Comparison of ENCODE assay signal across 33 cellular contexts in the genomic region with DNA sequence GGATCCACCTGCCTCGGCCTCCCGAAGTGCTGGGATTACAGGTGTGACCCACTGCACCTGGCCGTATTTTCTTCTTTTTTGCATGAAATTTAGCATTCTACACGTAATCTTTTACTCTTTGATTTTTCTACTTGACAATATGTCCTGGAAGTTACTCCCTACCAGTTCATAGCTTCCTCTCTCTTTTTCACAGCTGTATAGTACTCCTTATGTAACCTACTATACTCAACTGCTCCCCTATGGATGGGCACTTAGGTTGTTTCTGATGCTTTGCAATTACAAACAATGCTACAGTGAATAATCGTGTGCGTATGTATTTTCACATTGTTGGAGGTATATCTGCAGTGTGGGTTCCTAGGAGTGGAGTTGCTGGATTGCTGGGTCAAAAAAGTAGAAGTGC.
"Had no signal": no experiment of that assay in that cellular context is flagged by ENCODE, and none has a peak within 500 bp of the region (broad histone marks: within the 10 kb centered on the region; RNA-seq: fewer than 3 reads in every experiment).

No MANE protein-coding gene starts in this region.

- H3K4me1 ChIP-seq: adrenal gland, ascending aorta, body of pancreas, breast epithelium had no signal

- H3K4me3 ChIP-seq: adrenal gland, ascending aorta, body of pancreas, breast epithelium, cardiac muscle cell had no signal

- H3K36me3 ChIP-seq: adrenal gland, ascending aorta, brain microvascular endothelial cell, breast epithelium, cardiac muscle cell had no signal

- H3K27ac ChIP-seq: adrenal gland, ascending aorta, body of pancreas, brain microvascular endothelial cell, breast epithelium, cardiac muscle cell had no signal

- H3K9me3 ChIP-seq: adrenal gland, body of pancreas, breast epithelium had no signal

- FAIRE-seq: astrocyte, bronchial epithelial cell had no signal

- ATAC-seq: activated naive CD4-positive, alpha-beta T cell treated with anti-CD3 and anti-CD28 coated beads, Interleukin-2, amount 50 U/mL, for 72 hours; activated naive CD8-positive, alpha-beta T cell treated with anti-CD3 and anti-CD28 coated beads, Interleukin-2, amount 50 U/mL, for 24 hours; activated T-cell treated with anti-CD3 and anti-CD28 coated beads, Interleukin-2, amount 50 U/mL, for 4 hours; activated T-cell treated with anti-CD3 and anti-CD28 coated beads, Interleukin-2, amount 50 U/mL, for 72 hours; activated T-helper 17 cell treated with anti-CD3 and anti-CD28 coated beads, Interleukin-2, amount 50 U/mL, for 72 hours; body of pancreas had no signal

- H3K27me3 ChIP-seq: adrenal gland, ascending aorta, body of pancreas, brain microvascular endothelial cell, breast epithelium, cardiac muscle cell had no signal

- DNase-seq: activated effector memory CD4-positive, alpha-beta T cell treated with anti-CD3 and anti-CD28 coated beads, Interleukin-2, amount 50 U/mL, for 16 hours; activated effector memory CD4-positive, alpha-beta T cell treated with Interleukin-2 at 50 U/mL for 16 hours; activated gamma-delta T cell; activated gamma-delta T cell treated with Interleukin-2 at 50 U/mL for 16 hours; activated naive CD4-positive, alpha-beta T cell; activated naive CD4-positive, alpha-beta T cell treated with anti-CD3 and anti-CD28 coated beads for 36 hours; activated naive CD4-positive, alpha-beta T cell treated with anti-CD3 and anti-CD28 coated beads, Interleukin-2, amount 10 ng/mL, durations not matched to agents 7 days and 5 days; activated naive CD4-positive, alpha-beta T cell treated with anti-CD3 and anti-CD28 coated beads, Interleukin-2, amount 50 U/mL, for 16 hours; activated naive CD4-positive, alpha-beta T cell treated with Interleukin-2 at 50 U/mL for 16 hours; activated naive CD8-positive, alpha-beta T cell treated with anti-CD3 and anti-CD28 coated beads for 36 hours; activated naive CD8-positive, alpha-beta T cell treated with anti-CD3 and anti-CD28 coated beads, Interleukin-2, amount 10 ng/mL, durations not matched to agents 7 days and 5 days; activated naive CD8-positive, alpha-beta T cell treated with anti-CD3 and anti-CD28 coated beads, Interleukin-2, amount 50 U/mL, for 24 hours; activated T-cell treated with anti-CD3 and anti-CD28 coated beads, Interleukin-2, amount 50 U/mL, for 24 hours; activated T-cell treated with anti-CD3 and anti-CD28 coated beads, Interleukin-2, amount 50 U/mL, for 4 hours; activated T-cell treated with anti-CD3 and anti-CD28 coated beads, Interleukin-2, amount 50 U/mL, for 48 hours; activated T-cell treated with anti-CD3 and anti-CD28 coated beads, Interleukin-2, amount 50 U/mL, for 72 hours; adrenal gland; amniotic stem cell; amygdala; anterior cingulate cortex; aorta; body of pancreas; brain microvascular endothelial cell; caudate nucleus; central memory CD4-positive, alpha-beta T cell; cerebellar nuclear complex had no signal
